15 cellular contexts compared by ENCODE assay signal in genomic region chr7:44398506-44398905, GRCh38.
A peak's percentile ranks its signal among the peaks of the same experiment; 100 is the strongest.
DNase-seq lines count a peak whose midpoint lies in the region; TF ChIP-seq lines count a peak whose summit lies in the region.
"Had no signal": no experiment of that assay in that cellular context is flagged by ENCODE, and none has a peak within 500 bp of the region (broad histone marks: within the 10 kb centered on the region; RNA-seq: fewer than 3 reads in every experiment).

No MANE protein-coding gene starts in this region.

- H3K36me3 ChIP-seq in parathyroid adenoma (ENCODE audit: control insufficient read depth, insufficient read depth, low read length), result no peaks in the 10 kb centered on the region

- DNase-seq in DMS79 treated with DMSO at 0.1 percent for 48 hours (lab: John Stamatoyannopoulos, UW) (peak; percentile 78), SHP77 (lab: John Stamatoyannopoulos, UW) (peak; percentile 92 to 96), head of caudate nucleus (peak; percentile 60 to 94 (median 79)), HCEC 1CT (no peak), NCI-H446 (lab: John Stamatoyannopoulos, UW) (no peak)
- DNase-seq in effector CD8-positive, alpha-beta T cell (lab: John Stamatoyannopoulos, UW), result no peak
- DNase-seq in activated CD4-positive, alpha-beta T cell treated with anti-CD3 and anti-CD28 coated beads, Interleukin-2, amount 50 U/mL, for 4 hours, result no peak
- DNase-seq: activated CD4-positive, alpha-beta T cell treated with anti-CD3 and anti-CD28 coated beads for 1 hour; esophagus squamous epithelium; NCI-H1930; PC-3; T-cell had no signal

- peak overlapping the region; percentile 20 for H3K4me2 ChIP-seq in parathyroid adenoma (ENCODE audit: low read length)

- H3K79me2 ChIP-seq in parathyroid adenoma, result no peaks in the 10 kb centered on the region

- TF ChIP-seq CTCF in parathyroid adenoma (IDR thresholded peaks at IDR 0.05), result no peak

- intact Hi-C loops in head of caudate nucleus (cut with DNase I), result no loop called here

- no peaks in the 10 kb centered on the region for H3K27me3 ChIP-seq in parathyroid adenoma (ENCODE audit: control insufficient read depth, insufficient read depth, low read length)
- H3K27me3 ChIP-seq: esophagus squamous epithelium had no signal

- peaks cover 47% of the 10 kb centered on the region for H3K4me1 ChIP-seq in parathyroid adenoma

- H2AFZ ChIP-seq in parathyroid adenoma, result no peak overlapping the region

- H3K4me3 ChIP-seq in parathyroid adenoma (ENCODE audit: low read depth, low read length), result peak overlapping the region; percentile 19
- H3K4me3 ChIP-seq: esophagus squamous epithelium, skin epidermis had no signal

- H3K27ac ChIP-seq in parathyroid adenoma, result peak overlapping the region; percentile 86
- H3K27ac ChIP-seq: C4-2B, esophagus squamous epithelium, skin epidermis had no signal

- H3K9me3 ChIP-seq in parathyroid adenoma (ENCODE audit: control insufficient read depth, low read length), result no peaks in the 10 kb centered on the region
- H3K9me3 ChIP-seq: esophagus squamous epithelium had no signal

- no peak overlapping the region for H3K9ac ChIP-seq in parathyroid adenoma

Comparison
In these comparisons a context has a peak if more than half of its experiments do, and no peak if none do; other contexts are left out.
1. DNase-seq: peak in DMS79 treated with DMSO at 0.1 percent for 48 hours (single experiment), SHP77 (2 of 2) and head of caudate nucleus (42 of 42); none in effector CD8-positive, alpha-beta T cell (single experiment), activated CD4-positive, alpha-beta T cell treated with anti-CD3 and anti-CD28 coated beads, Interleukin-2, amount 50 U/mL, for 4 hours (0 of 2), HCEC 1CT (single experiment) and NCI-H446 (0 of 2).